In the genomic region with DNA sequence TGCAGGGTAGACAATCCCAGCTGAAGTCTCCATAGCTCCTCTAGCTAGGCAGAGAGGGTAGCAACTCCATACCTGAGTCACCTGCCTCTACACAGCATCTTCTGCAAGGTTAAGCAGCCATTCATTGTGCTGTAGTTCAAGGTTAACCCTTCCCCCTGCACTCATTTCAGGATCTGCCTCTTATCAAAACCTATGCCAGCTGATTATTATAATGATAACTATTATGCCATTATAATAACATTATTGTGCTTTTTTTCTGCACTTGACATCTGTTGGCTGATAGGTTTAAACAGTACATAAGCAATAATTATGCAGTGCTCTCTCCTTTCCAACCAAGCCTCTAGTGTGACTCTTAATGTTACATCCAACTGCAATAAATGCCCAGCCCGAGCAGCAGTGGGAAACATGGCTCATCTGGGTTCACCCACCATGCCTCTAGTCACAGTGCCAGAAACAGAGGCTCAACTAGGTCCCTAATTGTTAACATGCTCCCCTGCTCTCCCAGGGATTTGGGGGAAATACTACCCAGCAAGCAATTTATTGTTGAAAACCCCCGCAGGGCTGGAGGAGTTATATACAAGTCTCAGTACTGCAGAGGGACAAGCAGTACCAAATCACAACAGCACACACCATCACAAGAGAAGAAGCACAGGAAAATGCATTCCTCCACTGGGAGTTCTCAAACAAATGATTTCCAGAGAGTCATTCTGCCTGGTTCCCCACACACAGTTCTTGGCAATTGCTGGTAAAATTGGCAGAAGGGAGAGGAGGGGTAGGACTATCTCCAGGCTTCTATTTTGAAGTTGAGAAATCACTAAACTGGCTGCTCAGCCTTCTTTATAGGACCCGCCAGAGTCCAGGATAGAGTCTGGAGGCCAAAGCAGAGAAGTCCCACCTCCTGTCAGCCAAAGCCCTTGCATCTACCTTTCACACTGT, we compare ENCODE assay signal across 1 cellular context.
TF ChIP-seq lines count a peak whose summit lies in the region.

No MANE protein-coding gene starts in this region.

TF ChIP-seq in GM23338, 12 proteins besides CTCF, POLR2A, EP300 and RAD21 (continued from another document):
- TF ChIP-seq, protein P1, sequence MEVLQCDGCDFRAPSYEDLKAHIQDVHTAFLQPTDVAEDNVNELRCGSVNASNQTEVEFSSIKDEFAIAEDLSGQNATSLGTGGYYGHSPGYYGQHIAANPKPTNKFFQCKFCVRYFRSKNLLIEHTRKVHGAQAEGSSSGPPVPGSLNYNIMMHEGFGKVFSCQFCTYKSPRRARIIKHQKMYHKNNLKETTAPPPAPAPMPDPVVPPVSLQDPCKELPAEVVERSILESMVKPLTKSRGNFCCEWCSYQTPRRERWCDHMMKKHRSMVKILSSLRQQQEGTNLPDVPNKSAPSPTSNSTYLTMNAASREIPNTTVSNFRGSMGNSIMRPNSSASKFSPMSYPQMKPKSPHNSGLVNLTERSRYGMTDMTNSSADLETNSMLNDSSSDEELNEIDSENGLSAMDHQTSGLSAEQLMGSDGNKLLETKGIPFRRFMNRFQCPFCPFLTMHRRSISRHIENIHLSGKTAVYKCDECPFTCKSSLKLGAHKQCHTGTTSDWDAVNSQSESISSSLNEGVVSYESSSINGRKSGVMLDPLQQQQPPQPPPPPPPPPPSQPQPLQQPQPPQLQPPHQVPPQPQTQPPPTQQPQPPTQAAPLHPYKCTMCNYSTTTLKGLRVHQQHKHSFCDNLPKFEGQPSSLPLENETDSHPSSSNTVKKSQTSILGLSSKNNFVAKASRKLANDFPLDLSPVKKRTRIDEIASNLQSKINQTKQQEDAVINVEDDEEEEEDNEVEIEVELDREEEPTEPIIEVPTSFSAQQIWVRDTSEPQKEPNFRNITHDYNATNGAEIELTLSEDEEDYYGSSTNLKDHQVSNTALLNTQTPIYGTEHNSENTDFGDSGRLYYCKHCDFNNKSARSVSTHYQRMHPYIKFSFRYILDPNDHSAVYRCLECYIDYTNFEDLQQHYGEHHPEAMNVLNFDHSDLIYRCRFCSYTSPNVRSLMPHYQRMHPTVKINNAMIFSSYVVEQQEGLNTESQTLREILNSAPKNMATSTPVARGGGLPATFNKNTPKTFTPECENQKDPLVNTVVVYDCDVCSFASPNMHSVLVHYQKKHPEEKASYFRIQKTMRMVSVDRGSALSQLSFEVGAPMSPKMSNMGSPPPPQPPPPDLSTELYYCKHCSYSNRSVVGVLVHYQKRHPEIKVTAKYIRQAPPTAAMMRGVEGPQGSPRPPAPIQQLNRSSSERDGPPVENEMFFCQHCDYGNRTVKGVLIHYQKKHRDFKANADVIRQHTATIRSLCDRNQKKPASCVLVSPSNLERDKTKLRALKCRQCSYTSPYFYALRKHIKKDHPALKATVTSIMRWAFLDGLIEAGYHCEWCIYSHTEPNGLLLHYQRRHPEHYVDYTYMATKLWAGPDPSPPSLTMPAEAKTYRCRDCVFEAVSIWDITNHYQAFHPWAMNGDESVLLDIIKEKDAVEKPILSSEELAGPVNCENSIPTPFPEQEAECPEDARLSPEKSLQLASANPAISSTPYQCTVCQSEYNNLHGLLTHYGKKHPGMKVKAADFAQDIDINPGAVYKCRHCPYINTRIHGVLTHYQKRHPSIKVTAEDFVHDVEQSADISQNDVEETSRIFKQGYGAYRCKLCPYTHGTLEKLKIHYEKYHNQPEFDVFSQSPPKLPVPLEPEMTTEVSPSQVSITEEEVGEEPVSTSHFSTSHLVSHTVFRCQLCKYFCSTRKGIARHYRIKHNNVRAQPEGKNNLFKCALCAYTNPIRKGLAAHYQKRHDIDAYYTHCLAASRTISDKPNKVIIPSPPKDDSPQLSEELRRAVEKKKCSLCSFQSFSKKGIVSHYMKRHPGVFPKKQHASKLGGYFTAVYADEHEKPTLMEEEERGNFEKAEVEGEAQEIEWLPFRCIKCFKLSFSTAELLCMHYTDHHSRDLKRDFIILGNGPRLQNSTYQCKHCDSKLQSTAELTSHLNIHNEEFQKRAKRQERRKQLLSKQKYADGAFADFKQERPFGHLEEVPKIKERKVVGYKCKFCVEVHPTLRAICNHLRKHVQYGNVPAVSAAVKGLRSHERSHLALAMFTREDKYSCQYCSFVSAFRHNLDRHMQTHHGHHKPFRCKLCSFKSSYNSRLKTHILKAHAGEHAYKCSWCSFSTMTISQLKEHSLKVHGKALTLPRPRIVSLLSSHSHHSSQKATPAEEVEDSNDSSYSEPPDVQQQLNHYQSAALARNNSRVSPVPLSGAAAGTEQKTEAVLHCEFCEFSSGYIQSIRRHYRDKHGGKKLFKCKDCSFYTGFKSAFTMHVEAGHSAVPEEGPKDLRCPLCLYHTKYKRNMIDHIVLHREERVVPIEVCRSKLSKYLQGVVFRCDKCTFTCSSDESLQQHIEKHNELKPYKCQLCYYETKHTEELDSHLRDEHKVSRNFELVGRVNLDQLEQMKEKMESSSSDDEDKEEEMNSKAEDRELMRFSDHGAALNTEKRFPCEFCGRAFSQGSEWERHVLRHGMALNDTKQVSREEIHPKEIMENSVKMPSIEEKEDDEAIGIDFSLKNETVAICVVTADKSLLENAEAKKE (CRISPR knock-in tag; IDR thresholded peaks at IDR 0.05), result no peak
- TF ChIP-seq POLR2AphosphoS5 (IDR thresholded peaks at IDR 0.05; ENCODE audit: low read depth) (no peak), NANOG (IDR thresholded peaks at IDR 0.05; ENCODE audit: borderline replicate concordance) (no peak), STAT1 (IDR thresholded peaks at IDR 0.05; ENCODE audit: unreplicated experiment) (no peak), CREB1 (CRISPR knock-in tag; IDR thresholded peaks at IDR 0.05; ENCODE audit: low read depth) (no peak), EZH2 (IDR thresholded peaks at IDR 0.05; ENCODE audit: low read depth, unreplicated experiment) (no peak), ZNF331 (CRISPR knock-in tag; IDR thresholded peaks at IDR 0.05; ENCODE audit: low read depth) (no peak), EZH2phosphoT487 (IDR thresholded peaks at IDR 0.05; ENCODE audit: unreplicated experiment) (no peak)
- TF ChIP-seq, protein P2, sequence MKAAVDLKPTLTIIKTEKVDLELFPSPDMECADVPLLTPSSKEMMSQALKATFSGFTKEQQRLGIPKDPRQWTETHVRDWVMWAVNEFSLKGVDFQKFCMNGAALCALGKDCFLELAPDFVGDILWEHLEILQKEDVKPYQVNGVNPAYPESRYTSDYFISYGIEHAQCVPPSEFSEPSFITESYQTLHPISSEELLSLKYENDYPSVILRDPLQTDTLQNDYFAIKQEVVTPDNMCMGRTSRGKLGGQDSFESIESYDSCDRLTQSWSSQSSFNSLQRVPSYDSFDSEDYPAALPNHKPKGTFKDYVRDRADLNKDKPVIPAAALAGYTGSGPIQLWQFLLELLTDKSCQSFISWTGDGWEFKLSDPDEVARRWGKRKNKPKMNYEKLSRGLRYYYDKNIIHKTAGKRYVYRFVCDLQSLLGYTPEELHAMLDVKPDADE (IDR thresholded peaks at IDR 0.05), result no peak
- TF ChIP-seq, protein P3, sequence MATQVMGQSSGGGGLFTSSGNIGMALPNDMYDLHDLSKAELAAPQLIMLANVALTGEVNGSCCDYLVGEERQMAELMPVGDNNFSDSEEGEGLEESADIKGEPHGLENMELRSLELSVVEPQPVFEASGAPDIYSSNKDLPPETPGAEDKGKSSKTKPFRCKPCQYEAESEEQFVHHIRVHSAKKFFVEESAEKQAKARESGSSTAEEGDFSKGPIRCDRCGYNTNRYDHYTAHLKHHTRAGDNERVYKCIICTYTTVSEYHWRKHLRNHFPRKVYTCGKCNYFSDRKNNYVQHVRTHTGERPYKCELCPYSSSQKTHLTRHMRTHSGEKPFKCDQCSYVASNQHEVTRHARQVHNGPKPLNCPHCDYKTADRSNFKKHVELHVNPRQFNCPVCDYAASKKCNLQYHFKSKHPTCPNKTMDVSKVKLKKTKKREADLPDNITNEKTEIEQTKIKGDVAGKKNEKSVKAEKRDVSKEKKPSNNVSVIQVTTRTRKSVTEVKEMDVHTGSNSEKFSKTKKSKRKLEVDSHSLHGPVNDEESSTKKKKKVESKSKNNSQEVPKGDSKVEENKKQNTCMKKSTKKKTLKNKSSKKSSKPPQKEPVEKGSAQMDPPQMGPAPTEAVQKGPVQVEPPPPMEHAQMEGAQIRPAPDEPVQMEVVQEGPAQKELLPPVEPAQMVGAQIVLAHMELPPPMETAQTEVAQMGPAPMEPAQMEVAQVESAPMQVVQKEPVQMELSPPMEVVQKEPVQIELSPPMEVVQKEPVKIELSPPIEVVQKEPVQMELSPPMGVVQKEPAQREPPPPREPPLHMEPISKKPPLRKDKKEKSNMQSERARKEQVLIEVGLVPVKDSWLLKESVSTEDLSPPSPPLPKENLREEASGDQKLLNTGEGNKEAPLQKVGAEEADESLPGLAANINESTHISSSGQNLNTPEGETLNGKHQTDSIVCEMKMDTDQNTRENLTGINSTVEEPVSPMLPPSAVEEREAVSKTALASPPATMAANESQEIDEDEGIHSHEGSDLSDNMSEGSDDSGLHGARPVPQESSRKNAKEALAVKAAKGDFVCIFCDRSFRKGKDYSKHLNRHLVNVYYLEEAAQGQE (IDR thresholded peaks at IDR 0.05; ENCODE audit: unreplicated experiment), result no peak
TF ChIP-seq in GM23338: peak in this region for 0.
